Comparison of ENCODE assay signal across 18 cellular contexts in the genomic region with DNA sequence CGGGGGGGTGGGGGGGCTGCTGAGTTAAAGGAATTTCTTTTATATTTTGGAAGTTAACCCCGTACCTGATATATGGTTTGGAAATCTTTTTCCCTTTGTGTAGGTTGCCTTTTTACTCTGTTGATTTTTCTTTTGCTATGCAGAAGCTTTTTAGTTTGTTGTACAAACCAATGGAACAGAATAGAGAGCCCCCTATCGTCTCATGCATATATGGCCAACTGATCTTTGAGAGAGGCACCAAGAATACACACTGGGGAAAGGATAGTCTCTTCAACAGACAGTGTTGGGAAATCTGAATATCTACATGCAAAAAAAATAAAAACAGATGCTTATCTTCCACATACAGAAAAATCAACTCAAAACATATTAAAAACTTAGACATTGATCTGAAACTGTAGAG.
DNase-seq lines count a peak whose midpoint lies in the region; ATAC-seq and TF ChIP-seq lines count a peak whose summit lies in the region.
"Had no signal": no experiment of that assay in that cellular context is flagged by ENCODE, and none has a peak within 500 bp of the region (broad histone marks: within the 10 kb centered on the region; RNA-seq: fewer than 3 reads in every experiment).

No MANE protein-coding gene starts in this region.

- no peak overlapping the region for H4K12ac ChIP-seq in trophoblast cell (ENCODE audit: low read depth, low read length)

- no peak overlapping the region for H3K4me3 ChIP-seq in A673 (ENCODE audit: low read depth, low read length, poor library complexity, severe bottlenecking)
- no peak overlapping the region for H3K4me3 ChIP-seq in mesendoderm (ENCODE audit: low read length)
- no peak overlapping the region for H3K4me3 ChIP-seq in trophoblast cell (ENCODE audit: low read depth, low read length)
- H3K4me3 ChIP-seq in suprapubic skin: no peak overlapping the region

- CTCF ChIA-PET in A673 (lab: Charles Lee): interaction anchor here (0.6 kb wide), 2 partner anchors 164 to 614 kb away, joined by 6 to 7 read pairs; no protein-coding TSS in a partner anchor
- CTCF ChIA-PET in activated naive CD4-positive, alpha-beta T cell treated with anti-CD3 and anti-CD28 coated beads for 36 hours (lab: Charles Lee): no interaction called here

- TF ChIP-seq CTCF in A673 (conservative IDR thresholded peaks at IDR 0.05; ENCODE audit: low read depth, low read length): peak; percentile 51
- TF ChIP-seq CTCF in GM12874 (IDR thresholded peaks at IDR 0.05; ENCODE audit: insufficient read depth, low read depth, low read length): 0 out of 2 replicates have a peak, but pooled peaks have one; percentile 9
- TF ChIP-seq CTCF in suprapubic skin (IDR thresholded peaks at IDR 0.05): no peak

- H3K4me1 Mint-ChIP-seq in activated naive CD4-positive, alpha-beta T cell treated with anti-CD3 and anti-CD28 coated beads for 36 hours (ENCODE audit: low read depth): no peaks in the 10 kb centered on the region
- H3K4me1 Mint-ChIP-seq: activated CD4-positive, alpha-beta memory T cell treated with anti-CD3 and anti-CD28 coated beads, Interleukin-2, amount 10 ng/mL, durations not matched to agents 7 days and 5 days; activated naive CD8-positive, alpha-beta T cell treated with anti-CD3 and anti-CD28 coated beads, Interleukin-2, amount 10 ng/mL, durations not matched to agents 7 days and 5 days; immature natural killer cell had no signal

- intact Hi-C loops in A673 (cut with micrococcal nuclease; ENCODE audit: unreplicated experiment): loop anchor here (10.0 kb wide), 1 partner anchor 382 kb away; no protein-coding TSS in a partner anchor
- intact Hi-C loops in activated naive CD4-positive, alpha-beta T cell treated with anti-CD3 and anti-CD28 coated beads for 36 hours (cut with micrococcal nuclease): no loop called here

- H4K91ac ChIP-seq in trophoblast cell (ENCODE audit: low read depth, low read length): no peak overlapping the region

- H3K36me3 ChIP-seq in A673 (ENCODE audit: insufficient read depth, low read length, poor library complexity, severe bottlenecking) (no peaks in the 10 kb centered on the region), mesendoderm (ENCODE audit: control insufficient read depth, insufficient read depth, low read length) (no peaks in the 10 kb centered on the region), trophoblast cell (ENCODE audit: control insufficient read depth in 1 of 2, insufficient read depth in 2 of 2, low read length in 2 of 2) (no peaks in the 10 kb centered on the region), suprapubic skin (no peaks in the 10 kb centered on the region)
- H3K36me3 ChIP-seq: neutrophil had no signal

- no TSS peak for BruUV-seq in A673 (replicated peaks; lab: Mats Ljungman, UMichigan)

- no peak for TF ChIP-seq EP300 in suprapubic skin (IDR thresholded peaks at IDR 0.05)

- no peak overlapping the region for H3K4me3 Mint-ChIP-seq in activated naive CD4-positive, alpha-beta T cell treated with anti-CD3 and anti-CD28 coated beads for 36 hours
- H3K4me3 Mint-ChIP-seq: activated CD4-positive, alpha-beta memory T cell treated with anti-CD3 and anti-CD28 coated beads, Interleukin-2, amount 10 ng/mL, durations not matched to agents 7 days and 5 days; activated naive CD8-positive, alpha-beta T cell treated with anti-CD3 and anti-CD28 coated beads, Interleukin-2, amount 10 ng/mL, durations not matched to agents 7 days and 5 days; activated T-cell treated with anti-CD3 and anti-CD28 coated beads, Interleukin-2, amount 50 U/mL, for 4 hours; immature natural killer cell had no signal

- H2BK5ac ChIP-seq in mesendoderm (ENCODE audit: low read length) (no peak overlapping the region), trophoblast cell (ENCODE audit: low read depth, low read length, poor library complexity) (no peak overlapping the region)

- H2BK12ac ChIP-seq in trophoblast cell (ENCODE audit: low read length): no peak overlapping the region

- H2AK5ac ChIP-seq in mesendoderm (ENCODE audit: low read length) (no peak overlapping the region), trophoblast cell (ENCODE audit: low read length) (no peak overlapping the region)

- H4K8ac ChIP-seq in mesendoderm (ENCODE audit: low read depth, low read length) (no peak overlapping the region), trophoblast cell (ENCODE audit: low read depth, low read length) (no peak overlapping the region)

- no CpG with 5 or more reads among the region's 3 CpGs for WGBS in mesendoderm (ENCODE audit: extremely low coverage, insufficient coverage, low lambda C conversion rate)
- no CpG with 5 or more reads among the region's 3 CpGs for WGBS in trophoblast cell (ENCODE audit: extremely low coverage, insufficient coverage, insufficient read length)
- WGBS in suprapubic skin: 74% methylated on average over 3 of the region's 3 CpGs

- POLR2A ChIA-PET in A673 (lab: Charles Lee; ENCODE audit: low non-redundant PET): no interaction called here

- no peak overlapping the region for H3K18ac ChIP-seq in mesendoderm (ENCODE audit: low read length)
- no peak overlapping the region for H3K18ac ChIP-seq in trophoblast cell (ENCODE audit: low read length)

- H3K4me2 ChIP-seq in mesendoderm (ENCODE audit: low read length): no peak overlapping the region
- H3K4me2 ChIP-seq in trophoblast cell (ENCODE audit: low read length): no peak overlapping the region

- H3K27ac Mint-ChIP-seq in activated naive CD4-positive, alpha-beta T cell treated with anti-CD3 and anti-CD28 coated beads for 36 hours: no peak overlapping the region
- H3K27ac Mint-ChIP-seq: activated CD4-positive, alpha-beta memory T cell treated with anti-CD3 and anti-CD28 coated beads, Interleukin-2, amount 10 ng/mL, durations not matched to agents 7 days and 5 days; activated naive CD8-positive, alpha-beta T cell treated with anti-CD3 and anti-CD28 coated beads, Interleukin-2, amount 10 ng/mL, durations not matched to agents 7 days and 5 days; immature natural killer cell had no signal

- H3K56ac ChIP-seq in mesendoderm (ENCODE audit: low read length): no peak overlapping the region

- no peaks in the 10 kb centered on the region for H3K36me3 Mint-ChIP-seq in activated naive CD4-positive, alpha-beta T cell treated with anti-CD3 and anti-CD28 coated beads for 36 hours (ENCODE audit: low read depth)
- H3K36me3 Mint-ChIP-seq: activated naive CD8-positive, alpha-beta T cell treated with anti-CD3 and anti-CD28 coated beads, Interleukin-2, amount 10 ng/mL, durations not matched to agents 7 days and 5 days; immature natural killer cell had no signal

- no peaks in the 10 kb centered on the region for H3K27me3 Mint-ChIP-seq in activated naive CD4-positive, alpha-beta T cell treated with anti-CD3 and anti-CD28 coated beads for 36 hours (ENCODE audit: low read depth)
- H3K27me3 Mint-ChIP-seq: activated CD4-positive, alpha-beta memory T cell treated with anti-CD3 and anti-CD28 coated beads, Interleukin-2, amount 10 ng/mL, durations not matched to agents 7 days and 5 days; activated naive CD8-positive, alpha-beta T cell treated with anti-CD3 and anti-CD28 coated beads, Interleukin-2, amount 10 ng/mL, durations not matched to agents 7 days and 5 days had no signal

- peaks cover 3% of the 10 kb centered on the region for H3K9me3 Mint-ChIP-seq in activated naive CD4-positive, alpha-beta T cell treated with anti-CD3 and anti-CD28 coated beads for 36 hours
- H3K9me3 Mint-ChIP-seq: activated CD4-positive, alpha-beta memory T cell treated with anti-CD3 and anti-CD28 coated beads, Interleukin-2, amount 10 ng/mL, durations not matched to agents 7 days and 5 days had no signal

- DNase-seq in A673 (ENCODE audit: low spot score): peak; percentile 22
- peak; percentile 66 for DNase-seq in SK-MEL-5 (ENCODE audit: low read depth, low spot score)
- peak; percentile 10 for DNase-seq in mesendoderm
- no peak for DNase-seq in left lobe of liver (ENCODE audit: low spot score)
- DNase-seq in trophoblast cell: no peak
- no peak for DNase-seq in activated naive CD4-positive, alpha-beta T cell treated with anti-CD3 and anti-CD28 coated beads for 36 hours
- DNase-seq in suprapubic skin (ENCODE audit: low spot score in 2 of 2): no peak
- DNase-seq: activated CD4-positive, alpha-beta memory T cell treated with anti-CD3 and anti-CD28 coated beads, Interleukin-2, amount 10 ng/mL, durations not matched to agents 7 days and 5 days; activated naive CD8-positive, alpha-beta T cell treated with anti-CD3 and anti-CD28 coated beads, Interleukin-2, amount 10 ng/mL, durations not matched to agents 7 days and 5 days; activated T-cell treated with anti-CD3 and anti-CD28 coated beads, Interleukin-2, amount 50 U/mL, for 4 hours; erythroblast; immature natural killer cell; IMR-90; NCI-H2029 treated with DMSO at 0.1 percent for 48 hours; NCI-H510A treated with DMSO at 0.1 percent for 48 hours had no signal

- H3K4ac ChIP-seq in mesendoderm (ENCODE audit: low read depth, low read length) (no peak overlapping the region), trophoblast cell (ENCODE audit: low read depth, low read length) (no peak overlapping the region)

- H3K27me3 ChIP-seq in A673 (replicated peaks; ENCODE audit: insufficient read depth, low read depth, low read length, poor library complexity): no peaks in the 10 kb centered on the region
- no peaks in the 10 kb centered on the region for H3K27me3 ChIP-seq in mesendoderm (ENCODE audit: insufficient read depth, low read length, poor library complexity)
- H3K27me3 ChIP-seq in trophoblast cell (ENCODE audit: insufficient read depth, low read length): no peaks in the 10 kb centered on the region
- H3K27me3 ChIP-seq in suprapubic skin: no peaks in the 10 kb centered on the region
- H3K27me3 ChIP-seq: neutrophil had no signal

- no peaks in the 10 kb centered on the region for H3K79me1 ChIP-seq in mesendoderm (ENCODE audit: low read length)
- H3K79me1 ChIP-seq in trophoblast cell (ENCODE audit: low read length): no peaks in the 10 kb centered on the region

- no peak overlapping the region for H3K23ac ChIP-seq in mesendoderm (ENCODE audit: low read length)
- H3K23ac ChIP-seq in trophoblast cell (ENCODE audit: low read length): no peak overlapping the region

- H3K9ac ChIP-seq in mesendoderm (ENCODE audit: low read length) (no peak overlapping the region), trophoblast cell (ENCODE audit: low read length) (no peak overlapping the region)

- H3K4me1 ChIP-seq in A673 (ENCODE audit: insufficient read depth, low read length, poor library complexity, severe bottlenecking) (no peaks in the 10 kb centered on the region), mesendoderm (ENCODE audit: control insufficient read depth, low read depth, low read length) (no peaks in the 10 kb centered on the region), trophoblast cell (ENCODE audit: control insufficient read depth in 1 of 2, insufficient read depth in 2 of 2, low read length in 2 of 2) (no peaks in the 10 kb centered on the region), suprapubic skin (no peaks in the 10 kb centered on the region)

- no peak overlapping the region for H2AFZ ChIP-seq in trophoblast cell (ENCODE audit: insufficient read depth, low read length, poor library complexity)

- no peak for ATAC-seq in left lobe of liver
- ATAC-seq: activated T-cell treated with anti-CD3 and anti-CD28 coated beads, Interleukin-2, amount 50 U/mL, for 4 hours; sciatic nerve had no signal

- no peak overlapping the region for H3K27ac ChIP-seq in A673 (ENCODE audit: low read depth, low read length, poor library complexity, severe bottlenecking)
- no peak overlapping the region for H3K27ac ChIP-seq in mesendoderm (ENCODE audit: low read depth, low read length)
- no peak overlapping the region for H3K27ac ChIP-seq in trophoblast cell (ENCODE audit: low read depth, low read length)
- no peak overlapping the region for H3K27ac ChIP-seq in suprapubic skin
- H3K27ac ChIP-seq: neutrophil had no signal

- no peak overlapping the region for H2BK15ac ChIP-seq in mesendoderm (replicated peaks; ENCODE audit: low read depth)

- no peak overlapping the region for H4K5ac ChIP-seq in mesendoderm (ENCODE audit: low read length)

- H3K9me3 ChIP-seq in A673 (ENCODE audit: low read depth, low read length, poor library complexity, severe bottlenecking): no peaks in the 10 kb centered on the region
- H3K9me3 ChIP-seq in trophoblast cell (ENCODE audit: insufficient read depth, low read depth, low read length): no peaks in the 10 kb centered on the region
- H3K9me3 ChIP-seq in suprapubic skin: no peaks in the 10 kb centered on the region
- H3K9me3 ChIP-seq: neutrophil had no signal

- H3K79me2 ChIP-seq in mesendoderm (ENCODE audit: control insufficient read depth, insufficient read depth, low read length): no peaks in the 10 kb centered on the region
- no peaks in the 10 kb centered on the region for H3K79me2 ChIP-seq in trophoblast cell (ENCODE audit: control insufficient read depth, insufficient read depth, low read length, poor library complexity)

- TF ChIP-seq POLR2A in suprapubic skin (IDR thresholded peaks at IDR 0.05): no peak

- H3K14ac ChIP-seq in trophoblast cell (ENCODE audit: low read length): no peak overlapping the region

- in situ Hi-C loops in SK-MEL-5 (cut with HindIII; ENCODE audit: low pct_unique_long_range_greater_than_20kb, low sequenced_read_pairs): no loop called here

- H2BK120ac ChIP-seq in mesendoderm (ENCODE audit: low read depth, low read length) (no peak overlapping the region), trophoblast cell (ENCODE audit: insufficient read depth, low read length, poor library complexity) (no peak overlapping the region)

Comparison
In these comparisons a context has a peak if more than half of its experiments do, and no peak if none do; other contexts are left out.
1. DNase-seq: peak in A673 (single experiment), SK-MEL-5 (single experiment) and mesendoderm (single experiment); none in left lobe of liver (single experiment), trophoblast cell (0 of 2), activated naive CD4-positive, alpha-beta T cell treated with anti-CD3 and anti-CD28 coated beads for 36 hours (single experiment) and suprapubic skin (0 of 2).
2. CTCF ChIP-seq: peak in A673 (single experiment) and GM12874 (single experiment); none in suprapubic skin (0 of 2).